ENCODE assay signal across 9 cellular contexts in the genomic region with DNA sequence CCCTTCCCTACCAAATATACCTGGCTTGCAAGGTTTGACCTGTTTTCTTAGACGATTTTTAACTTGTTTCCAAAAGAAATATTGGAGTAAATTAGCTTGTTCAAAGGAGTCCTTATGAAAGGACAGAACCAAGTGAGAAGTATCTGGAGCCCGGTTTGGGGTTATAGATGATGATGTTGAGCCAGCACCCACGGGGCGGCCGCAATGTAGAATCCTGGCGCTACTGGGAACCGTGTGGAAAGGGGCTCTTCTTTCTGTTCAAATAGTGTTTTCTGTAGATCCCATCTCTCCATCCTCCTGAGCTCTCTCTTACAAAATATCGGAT. TPM values are rescaled to one million over a fixed set of nuclear protein-coding genes. Genes with fewer than 3 reads are reported as not detected.
A peak's percentile ranks its signal among the peaks of the same experiment; 100 is the strongest.
DNase-seq lines count a peak whose midpoint lies in the region; ATAC-seq and TF ChIP-seq lines count a peak whose summit lies in the region.
"Had no signal": no experiment of that assay in that cellular context is flagged by ENCODE, and none has a peak within 500 bp of the region (broad histone marks: within the 10 kb centered on the region; RNA-seq: fewer than 3 reads in every experiment).

No MANE protein-coding gene starts in this region.

- no peaks in the 10 kb centered on the region for H3K27me3 ChIP-seq in testis

- H3K36me3 ChIP-seq in testis (ENCODE audit: low read depth, missing control alignments) = no peaks in the 10 kb centered on the region

- peak overlapping the region; percentile 91 for H3K27ac Mint-ChIP-seq in T-helper 1 cell treated with Interleukin-12 subunit alpha and Interleukin-12 subunit beta and Interleukin-4 antibody, amounts not matched to agents 30 μg/mL and 1 μg/mL, for 36 hours
- H3K27ac Mint-ChIP-seq in activated naive CD8-positive, alpha-beta T cell treated with anti-CD3 and anti-CD28 coated beads for 36 hours = peak overlapping the region; percentile 88

- DNase-seq in T-helper 1 cell (no peak), left lobe of liver (ENCODE audit: low spot score) (no peak), testis (no peak), GM10248 (ENCODE audit: extremely low spot score) (no peak), NCI-H1930 (lab: John Stamatoyannopoulos, UW) (no peak)
- DNase-seq in activated naive CD8-positive, alpha-beta T cell treated with anti-CD3 and anti-CD28 coated beads for 36 hours = no peak
- no peak for DNase-seq in activated effector memory CD4-positive, alpha-beta T cell treated with anti-CD3 and anti-CD28 coated beads, Interleukin-2, amount 50 U/mL, for 16 hours

- POLR2A ChIA-PET in GM10248 (lab: Yijun Ruan, JAX) = interaction anchor here (0.6 to 1.1 kb wide), 4 partner anchors 11 to 20 kb away, joined by 3 to 5 read pairs (median 4); no protein-coding TSS in a partner anchor

- WGBS in testis, 2 donors = 2 to 4% methylated on average over 8 of the region's 8 CpGs

- peaks cover 48% of the 10 kb centered on the region for H3K4me1 Mint-ChIP-seq in T-helper 1 cell treated with Interleukin-12 subunit alpha and Interleukin-12 subunit beta and Interleukin-4 antibody, amounts not matched to agents 30 μg/mL and 1 μg/mL, for 36 hours (ENCODE audit: low read depth)
- peaks cover 26% of the 10 kb centered on the region for H3K4me1 Mint-ChIP-seq in activated naive CD8-positive, alpha-beta T cell treated with anti-CD3 and anti-CD28 coated beads for 36 hours

- peaks cover 23% of the 10 kb centered on the region for H3K4me1 ChIP-seq in testis

- ATAC-seq in left lobe of liver = peak; percentile 3

- no peak for TF ChIP-seq CTCF in testis (IDR thresholded peaks at IDR 0.05)
- no peak for TF ChIP-seq CTCF in GM10248 (IDR thresholded peaks at IDR 0.05; ENCODE audit: control extremely low read depth, extremely low read depth, low read depth, missing control alignments)

- H3K9me3 ChIP-seq in testis = no peaks in the 10 kb centered on the region

- TF ChIP-seq POLR2A in testis (IDR thresholded peaks at IDR 0.05) = no peak

- H3K4me3 ChIP-seq in testis = peak overlapping the region; percentile 66 to 68

- CTCF ChIA-PET in GM10248 (lab: Yijun Ruan, JAX) = interaction anchor here (0.9 to 3.0 kb wide), 11 partner anchors 8 to 354 kb away, joined by 3 to 28 read pairs (median 4); no protein-coding TSS in a partner anchor

- H3K27me3 Mint-ChIP-seq in T-helper 1 cell treated with Interleukin-12 subunit alpha and Interleukin-12 subunit beta and Interleukin-4 antibody, amounts not matched to agents 30 μg/mL and 1 μg/mL, for 36 hours (ENCODE audit: low read depth) = peaks cover 4% of the 10 kb centered on the region
- H3K27me3 Mint-ChIP-seq in activated naive CD8-positive, alpha-beta T cell treated with anti-CD3 and anti-CD28 coated beads for 36 hours = peaks cover 2% of the 10 kb centered on the region

- H3K27ac ChIP-seq in testis = peak overlapping the region in 1 of 2 donors; percentile 59

- peaks cover 26% of the 10 kb centered on the region for H3K36me3 Mint-ChIP-seq in T-helper 1 cell treated with Interleukin-12 subunit alpha and Interleukin-12 subunit beta and Interleukin-4 antibody, amounts not matched to agents 30 μg/mL and 1 μg/mL, for 36 hours (ENCODE audit: low read depth)
- H3K36me3 Mint-ChIP-seq in activated naive CD8-positive, alpha-beta T cell treated with anti-CD3 and anti-CD28 coated beads for 36 hours = peaks cover 33% of the 10 kb centered on the region

- peak overlapping the region; percentile 97 for H3K4me3 Mint-ChIP-seq in T-helper 1 cell treated with Interleukin-12 subunit alpha and Interleukin-12 subunit beta and Interleukin-4 antibody, amounts not matched to agents 30 μg/mL and 1 μg/mL, for 36 hours
- peak overlapping the region; percentile 96 for H3K4me3 Mint-ChIP-seq in activated naive CD8-positive, alpha-beta T cell treated with anti-CD3 and anti-CD28 coated beads for 36 hours

- intact Hi-C loops in testis (cut with DNase I; ENCODE audit: low total_unique reads) = no loop called here

- peaks cover 6% of the 10 kb centered on the region for H3K9me3 Mint-ChIP-seq in T-helper 1 cell treated with Interleukin-12 subunit alpha and Interleukin-12 subunit beta and Interleukin-4 antibody, amounts not matched to agents 30 μg/mL and 1 μg/mL, for 36 hours
- H3K9me3 Mint-ChIP-seq in activated naive CD8-positive, alpha-beta T cell treated with anti-CD3 and anti-CD28 coated beads for 36 hours = peaks cover 1% of the 10 kb centered on the region

RNA-seq across cellular contexts. Expression of gene EXOSC2, which starts 0.5 kb away (rescaled TPM):
- total RNA-seq in activated naive CD8-positive, alpha-beta T cell treated with anti-CD3 and anti-CD28 coated beads for 36 hours = 100 to 1,000 TPM in 1 of 2 experiments, 10 to 100 TPM in 1; 96.4 to 101 TPM
- total RNA-seq in left lobe of liver (12.9 TPM), testis (10 to 100 TPM; 20.3 to 24.7 TPM)
- polyA plus RNA-seq in testis (ENCODE audit: insufficient read depth, low read depth, low replicate concordance) = 15.3 TPM

RNA-seq across cellular contexts. Expression of gene PRDM12, which starts 28.7 kb away (rescaled TPM):
- total RNA-seq in activated naive CD8-positive, alpha-beta T cell treated with anti-CD3 and anti-CD28 coated beads for 36 hours = not detected
- total RNA-seq in left lobe of liver (0.08 TPM), testis (under 1 TPM; 0.68 to 0.71 TPM)
- polyA plus RNA-seq in testis (ENCODE audit: insufficient read depth, low read depth, low replicate concordance) = 0.32 TPM
- total RNA-seq: lung microvascular endothelial cell had no signal
